In genomic region chr3:50626406-50626805, GRCh38 we compare ENCODE assay signal across 20 cellular contexts. TPM values are rescaled to one million over a fixed set of nuclear protein-coding genes. Genes with fewer than 3 reads are reported as not detected.
DNase-seq lines count a peak whose midpoint lies in the region; ATAC-seq and TF ChIP-seq lines count a peak whose summit lies in the region.
"Had no signal": no experiment of that assay in that cellular context is flagged by ENCODE, and none has a peak within 500 bp of the region (broad histone marks: within the 10 kb centered on the region; RNA-seq: fewer than 3 reads in every experiment).

No MANE protein-coding gene starts in this region.

- H2AFZ ChIP-seq in neuronal stem cell (ENCODE audit: low read length) = no peak overlapping the region

- peak overlapping the region; percentile 87 for H3K4ac ChIP-seq in neuronal stem cell (ENCODE audit: low read length)

- peaks cover 51% of the 10 kb centered on the region for H3K36me3 Mint-ChIP-seq in activated CD4-positive, alpha-beta T cell treated with anti-CD3 and anti-CD28 coated beads, Interleukin-2, amount 10 ng/mL, durations not matched to agents 7 days and 5 days (ENCODE audit: low read depth)
- H3K36me3 Mint-ChIP-seq in CD14-positive monocyte = peaks cover 60 to 86% of the 10 kb centered on the region in 2 donors
- H3K36me3 Mint-ChIP-seq in activated CD8-positive, alpha-beta T cell treated with anti-CD3 and anti-CD28 coated beads, Interleukin-2, amount 10 ng/mL, durations not matched to agents 7 days and 5 days (ENCODE audit: low read depth) = peaks cover 87% of the 10 kb centered on the region

- H3K4me3 ChIP-seq in neuronal stem cell (ENCODE audit: low read length in 2 of 2) = no peak overlapping the region
- H3K4me3 ChIP-seq: A549, gastroesophageal sphincter, tibial nerve had no signal

- H3K4me2 ChIP-seq in neuronal stem cell (ENCODE audit: insufficient read depth, low read length, poor library complexity, severe bottlenecking) = no peak overlapping the region

- peak overlapping the region; percentile 20 for H4K8ac ChIP-seq in neuronal stem cell (ENCODE audit: low read depth, low read length)

- H3K4me3 Mint-ChIP-seq in activated CD4-positive, alpha-beta T cell treated with anti-CD3 and anti-CD28 coated beads, Interleukin-2, amount 10 ng/mL, durations not matched to agents 7 days and 5 days = no peak overlapping the region
- H3K4me3 Mint-ChIP-seq in CD14-positive monocyte = no peak overlapping the region
- no peak overlapping the region for H3K4me3 Mint-ChIP-seq in activated CD8-positive, alpha-beta T cell treated with anti-CD3 and anti-CD28 coated beads, Interleukin-2, amount 10 ng/mL, durations not matched to agents 7 days and 5 days
- H3K4me3 Mint-ChIP-seq: CD8-positive, alpha-beta memory T cell had no signal

- peak overlapping the region; percentile 24 for H2BK15ac ChIP-seq in neuronal stem cell (ENCODE audit: low read length)

- no peak for ATAC-seq in activated CD8-positive, alpha-beta T cell treated with anti-CD3 and anti-CD28 coated beads, Interleukin-2, amount 10 ng/mL, durations not matched to agents 7 days and 5 days
- ATAC-seq: gastroesophageal sphincter had no signal

- CTCF ChIA-PET in activated CD4-positive, alpha-beta T cell treated with anti-CD3 and anti-CD28 coated beads, Interleukin-2, amount 10 ng/mL, durations not matched to agents 7 days and 5 days (lab: Charles Lee) = interaction anchor here (0.5 to 3.2 kb wide), 8 partner anchors 8 to 245 kb away, joined by 3 to 14 read pairs (median 4); partner anchors contain the start of gene MAPKAPK3
- CTCF ChIA-PET in activated CD8-positive, alpha-beta T cell treated with anti-CD3 and anti-CD28 coated beads, Interleukin-2, amount 10 ng/mL, durations not matched to agents 7 days and 5 days (lab: Charles Lee) = interaction anchor here (0.7 to 13.6 kb wide), 6 partner anchors 8 to 763 kb away, joined by 3 to 143 read pairs (median 4); partner anchors contain the start of gene MAPKAPK3

- peak overlapping the region; percentile 95 for H2AK5ac ChIP-seq in neuronal stem cell (ENCODE audit: low read depth, low read length)

- peak overlapping the region; percentile 62 for H2BK120ac ChIP-seq in neuronal stem cell (ENCODE audit: low read depth, low read length)

- DNase-seq in activated CD4-positive, alpha-beta T cell treated with anti-CD3 and anti-CD28 coated beads, Interleukin-2, amount 10 ng/mL, durations not matched to agents 7 days and 5 days = no peak
- DNase-seq in activated CD4-positive, alpha-beta T cell treated with anti-CD3 and anti-CD28 coated beads for 48 hours = no peak
- no peak for DNase-seq in CD14-positive monocyte (ENCODE audit: low spot score)
- DNase-seq in activated CD8-positive, alpha-beta T cell treated with anti-CD3 and anti-CD28 coated beads, Interleukin-2, amount 10 ng/mL, durations not matched to agents 7 days and 5 days = no peak
- no peak for DNase-seq in neuronal stem cell (ENCODE audit: low spot score)
- DNase-seq in stimulated activated CD8-positive, alpha-beta memory T cell treated with anti-CD3 and anti-CD28 coated beads, Interleukin-4, amount 100 ng/mL, for 48 hours = no peak
- DNase-seq in 8988T = no peak
- no peak for DNase-seq in iPS-NIHi11 (ENCODE audit: low spot score)
- DNase-seq: activated effector memory CD4-positive, alpha-beta T cell treated with Interleukin-2 at 50 U/mL for 16 hours; CD8-positive, alpha-beta memory T cell; cortex of kidney; EL; HCEC 1CT; Karpas-422; NCI-H1105 treated with DMSO at 0.1 percent for 48 hours; NCI-H526 treated with DMSO at 0.1 percent for 48 hours had no signal

- H3K14ac ChIP-seq in neuronal stem cell (ENCODE audit: low read length) = no peak overlapping the region

- H3K36me3 ChIP-seq in neuronal stem cell (replicated peaks in 1 of 2; ENCODE audit: control insufficient read depth in 2 of 2, insufficient read depth in 2 of 2, low read length in 2 of 2) = peaks cover 0 to 12% of the 10 kb centered on the region in 2 donors

- H3K27me3 ChIP-seq in neuronal stem cell (ENCODE audit: control insufficient read depth in 3 of 3, insufficient read depth in 3 of 3, low read depth in 1 of 3, low read length in 3 of 3) = no peaks in the 10 kb centered on the region
- H3K27me3 ChIP-seq: gastroesophageal sphincter, tibial nerve had no signal

- peak overlapping the region; percentile 89 for H2BK5ac ChIP-seq in neuronal stem cell (ENCODE audit: low read length)

- H3K9ac ChIP-seq in neuronal stem cell (ENCODE audit: low read depth, low read length, poor library complexity) = no peak overlapping the region

- H2BK12ac ChIP-seq in neuronal stem cell (ENCODE audit: low read length) = peak overlapping the region; percentile 18

- no peaks in the 10 kb centered on the region for H3K27me3 Mint-ChIP-seq in activated CD4-positive, alpha-beta T cell treated with anti-CD3 and anti-CD28 coated beads, Interleukin-2, amount 10 ng/mL, durations not matched to agents 7 days and 5 days
- H3K27me3 Mint-ChIP-seq in CD14-positive monocyte (ENCODE audit: low read depth in 3 of 3) = peaks cover 0 to 2% (median 0%) of the 10 kb centered on the region in 3 donors
- H3K27me3 Mint-ChIP-seq in activated CD8-positive, alpha-beta T cell treated with anti-CD3 and anti-CD28 coated beads, Interleukin-2, amount 10 ng/mL, durations not matched to agents 7 days and 5 days (ENCODE audit: low read depth) = no peaks in the 10 kb centered on the region
- H3K27me3 Mint-ChIP-seq: CD8-positive, alpha-beta memory T cell had no signal

- H3K9me3 Mint-ChIP-seq in activated CD4-positive, alpha-beta T cell treated with anti-CD3 and anti-CD28 coated beads, Interleukin-2, amount 10 ng/mL, durations not matched to agents 7 days and 5 days = no peaks in the 10 kb centered on the region
- no peaks in the 10 kb centered on the region for H3K9me3 Mint-ChIP-seq in CD14-positive monocyte
- no peaks in the 10 kb centered on the region for H3K9me3 Mint-ChIP-seq in activated CD8-positive, alpha-beta T cell treated with anti-CD3 and anti-CD28 coated beads, Interleukin-2, amount 10 ng/mL, durations not matched to agents 7 days and 5 days (ENCODE audit: insufficient read depth)
- H3K9me3 Mint-ChIP-seq: CD8-positive, alpha-beta memory T cell had no signal

- peaks cover 4 to 45% of the 10 kb centered on the region in 2 donors for H3K4me1 ChIP-seq in neuronal stem cell (ENCODE audit: control insufficient read depth in 2 of 2, insufficient read depth in 1 of 2, low read depth in 1 of 2, low read length in 2 of 2)

- peak overlapping the region; percentile 86 for H3K18ac ChIP-seq in neuronal stem cell (ENCODE audit: low read length)

- H3K4me1 Mint-ChIP-seq in activated CD4-positive, alpha-beta T cell treated with anti-CD3 and anti-CD28 coated beads, Interleukin-2, amount 10 ng/mL, durations not matched to agents 7 days and 5 days = peaks cover 96% of the 10 kb centered on the region
- peaks cover 97% of the 10 kb centered on the region for H3K4me1 Mint-ChIP-seq in CD14-positive monocyte
- peaks cover 98% of the 10 kb centered on the region for H3K4me1 Mint-ChIP-seq in activated CD8-positive, alpha-beta T cell treated with anti-CD3 and anti-CD28 coated beads, Interleukin-2, amount 10 ng/mL, durations not matched to agents 7 days and 5 days (ENCODE audit: low read depth)

- POLR2A ChIA-PET in activated CD4-positive, alpha-beta T cell treated with anti-CD3 and anti-CD28 coated beads, Interleukin-2, amount 10 ng/mL, durations not matched to agents 7 days and 5 days (lab: Charles Lee) = interaction anchor here (0.6 kb wide), 1 partner anchor 10 kb away, joined by 3 read pairs; no protein-coding TSS in a partner anchor
- POLR2A ChIA-PET in activated CD8-positive, alpha-beta T cell treated with anti-CD3 and anti-CD28 coated beads, Interleukin-2, amount 10 ng/mL, durations not matched to agents 7 days and 5 days (lab: Charles Lee) = interaction anchor here (1.9 to 3.3 kb wide), 2 partner anchors 9 to 54 kb away, joined by 4 to 10 read pairs; partner anchors contain the start of gene MAPKAPK3

- H3K9me3 ChIP-seq in neuronal stem cell (replicated peaks in 1 of 2; ENCODE audit: control insufficient read depth in 2 of 2, insufficient read depth in 1 of 2, low read depth in 1 of 2, low read length in 2 of 2) = no peaks in the 10 kb centered on the region
- H3K9me3 ChIP-seq: A549, gastroesophageal sphincter, tibial nerve had no signal

- H3K27ac ChIP-seq in neuronal stem cell (replicated peaks; ENCODE audit: low read length) = peak overlapping the region; percentile 97
- H3K27ac ChIP-seq: gastroesophageal sphincter, tibial nerve had no signal

- no peak for TF ChIP-seq CTCF in CD14-positive monocyte (IDR thresholded peaks at IDR 0.05)

- H3K27ac Mint-ChIP-seq in activated CD4-positive, alpha-beta T cell treated with anti-CD3 and anti-CD28 coated beads, Interleukin-2, amount 10 ng/mL, durations not matched to agents 7 days and 5 days = peak overlapping the region; percentile 13
- peak overlapping the region; percentile 88 to 99 (median 98) for H3K27ac Mint-ChIP-seq in CD14-positive monocyte
- peak overlapping the region; percentile 83 for H3K27ac Mint-ChIP-seq in activated CD8-positive, alpha-beta T cell treated with anti-CD3 and anti-CD28 coated beads, Interleukin-2, amount 10 ng/mL, durations not matched to agents 7 days and 5 days

- no peak overlapping the region for H4K91ac ChIP-seq in neuronal stem cell (ENCODE audit: low read depth, low read length, poor library complexity)

- intact Hi-C loops in CD14-positive monocyte (cut with micrococcal nuclease) = no loop called here

- H3K79me1 ChIP-seq in neuronal stem cell (ENCODE audit: low read depth, low read length) = peaks cover 10% of the 10 kb centered on the region

- peak overlapping the region; percentile 6 for H3K23ac ChIP-seq in neuronal stem cell (ENCODE audit: low read depth, low read length, poor library complexity)

- no CpG with 5 or more reads among the region's 3 CpGs for WGBS in neuronal stem cell (ENCODE audit: extremely low coverage in 2 of 2, insufficient read length in 2 of 2, insufficient replicate concordance in 1 of 2), 2 donors

RNA-seq across cellular contexts. Expression of gene MAPKAPK3, which starts 9.5 kb away (rescaled TPM):
- 100 to 1,000 TPM; 135 to 140 TPM for total RNA-seq in activated CD4-positive, alpha-beta T cell treated with anti-CD3 and anti-CD28 coated beads, Interleukin-2, amount 10 ng/mL, durations not matched to agents 7 days and 5 days
- polyA plus RNA-seq in CD14-positive monocyte = 100 to 1,000 TPM; 173 to 252 TPM
- total RNA-seq in activated CD8-positive, alpha-beta T cell treated with anti-CD3 and anti-CD28 coated beads, Interleukin-2, amount 10 ng/mL, durations not matched to agents 7 days and 5 days = 100 to 1,000 TPM; 224 to 225 TPM
- polyA plus RNA-seq in neuronal stem cell (2013, experiment 1 of 2) = 90.3 TPM
- 89.0 TPM for polyA plus RNA-seq in neuronal stem cell (2013, experiment 2 of 2)

RNA-seq across cellular contexts. Expression of gene CISH, which starts 14.8 kb away (rescaled TPM):
- 100 to 1,000 TPM; 300 to 308 TPM for total RNA-seq in activated CD4-positive, alpha-beta T cell treated with anti-CD3 and anti-CD28 coated beads, Interleukin-2, amount 10 ng/mL, durations not matched to agents 7 days and 5 days
- 1 to 10 TPM; 2.9 to 6.2 TPM for polyA plus RNA-seq in CD14-positive monocyte
- total RNA-seq in activated CD8-positive, alpha-beta T cell treated with anti-CD3 and anti-CD28 coated beads, Interleukin-2, amount 10 ng/mL, durations not matched to agents 7 days and 5 days = 100 to 1,000 TPM; 380 to 394 TPM
- polyA plus RNA-seq in neuronal stem cell (2013, experiment 1 of 2) = 2.1 TPM
- 2.1 TPM for polyA plus RNA-seq in neuronal stem cell (2013, experiment 2 of 2)

RNA-seq across cellular contexts. Expression of gene DOCK3, which starts 48.3 kb away (rescaled TPM):
- 1 to 10 TPM in 1 of 2 experiments, under 1 TPM in 1; 1.00 to 1.1 TPM for total RNA-seq in activated CD4-positive, alpha-beta T cell treated with anti-CD3 and anti-CD28 coated beads, Interleukin-2, amount 10 ng/mL, durations not matched to agents 7 days and 5 days
- under 1 TPM in 1 of 2 donors, not detected in 1; 0.03 TPM for polyA plus RNA-seq in CD14-positive monocyte
- 1 to 10 TPM; 3.2 to 3.4 TPM for total RNA-seq in activated CD8-positive, alpha-beta T cell treated with anti-CD3 and anti-CD28 coated beads, Interleukin-2, amount 10 ng/mL, durations not matched to agents 7 days and 5 days
- 5.7 TPM for polyA plus RNA-seq in neuronal stem cell (2013, experiment 1 of 2)
- 6.0 TPM for polyA plus RNA-seq in neuronal stem cell (2013, experiment 2 of 2)
- total RNA-seq: lung microvascular endothelial cell had no signal

RNA-seq across cellular contexts. Expression of gene HEMK1, which starts 57.1 kb away (rescaled TPM):
- 10 to 100 TPM; 42.3 to 49.0 TPM for total RNA-seq in activated CD4-positive, alpha-beta T cell treated with anti-CD3 and anti-CD28 coated beads, Interleukin-2, amount 10 ng/mL, durations not matched to agents 7 days and 5 days
- polyA plus RNA-seq in CD14-positive monocyte = 10 to 100 TPM; 12.1 to 14.0 TPM
- total RNA-seq in activated CD8-positive, alpha-beta T cell treated with anti-CD3 and anti-CD28 coated beads, Interleukin-2, amount 10 ng/mL, durations not matched to agents 7 days and 5 days = 10 to 100 TPM; 83.3 to 86.0 TPM
- 15.5 TPM for polyA plus RNA-seq in neuronal stem cell (2013, experiment 1 of 2)
- polyA plus RNA-seq in neuronal stem cell (2013, experiment 2 of 2) = 15.1 TPM

RNA-seq across cellular contexts. Expression of gene C3orf18, which starts 58.9 kb away (rescaled TPM):
- 10 to 100 TPM; 29.0 to 33.9 TPM for total RNA-seq in activated CD4-positive, alpha-beta T cell treated with anti-CD3 and anti-CD28 coated beads, Interleukin-2, amount 10 ng/mL, durations not matched to agents 7 days and 5 days
- under 1 TPM; 0.18 to 0.76 TPM for polyA plus RNA-seq in CD14-positive monocyte
- 10 to 100 TPM; 58.5 to 61.6 TPM for total RNA-seq in activated CD8-positive, alpha-beta T cell treated with anti-CD3 and anti-CD28 coated beads, Interleukin-2, amount 10 ng/mL, durations not matched to agents 7 days and 5 days
- 9.9 TPM for polyA plus RNA-seq in neuronal stem cell (2013, experiment 1 of 2)
- polyA plus RNA-seq in neuronal stem cell (2013, experiment 2 of 2) = 9.3 TPM

Comparison
In these comparisons a context has a peak if more than half of its experiments do, and no peak if none do; other contexts are left out.
1. H3K27ac Mint-ChIP-seq: peak in every context shown above with its lines; median percentile 98 in CD14-positive monocyte; 83 in activated CD8-positive, alpha-beta T cell treated with anti-CD3 and anti-CD28 coated beads, Interleukin-2, amount 10 ng/mL, durations not matched to agents 7 days and 5 days; 13 in activated CD4-positive, alpha-beta T cell treated with anti-CD3 and anti-CD28 coated beads, Interleukin-2, amount 10 ng/mL, durations not matched to agents 7 days and 5 days.